In the genomic region with DNA sequence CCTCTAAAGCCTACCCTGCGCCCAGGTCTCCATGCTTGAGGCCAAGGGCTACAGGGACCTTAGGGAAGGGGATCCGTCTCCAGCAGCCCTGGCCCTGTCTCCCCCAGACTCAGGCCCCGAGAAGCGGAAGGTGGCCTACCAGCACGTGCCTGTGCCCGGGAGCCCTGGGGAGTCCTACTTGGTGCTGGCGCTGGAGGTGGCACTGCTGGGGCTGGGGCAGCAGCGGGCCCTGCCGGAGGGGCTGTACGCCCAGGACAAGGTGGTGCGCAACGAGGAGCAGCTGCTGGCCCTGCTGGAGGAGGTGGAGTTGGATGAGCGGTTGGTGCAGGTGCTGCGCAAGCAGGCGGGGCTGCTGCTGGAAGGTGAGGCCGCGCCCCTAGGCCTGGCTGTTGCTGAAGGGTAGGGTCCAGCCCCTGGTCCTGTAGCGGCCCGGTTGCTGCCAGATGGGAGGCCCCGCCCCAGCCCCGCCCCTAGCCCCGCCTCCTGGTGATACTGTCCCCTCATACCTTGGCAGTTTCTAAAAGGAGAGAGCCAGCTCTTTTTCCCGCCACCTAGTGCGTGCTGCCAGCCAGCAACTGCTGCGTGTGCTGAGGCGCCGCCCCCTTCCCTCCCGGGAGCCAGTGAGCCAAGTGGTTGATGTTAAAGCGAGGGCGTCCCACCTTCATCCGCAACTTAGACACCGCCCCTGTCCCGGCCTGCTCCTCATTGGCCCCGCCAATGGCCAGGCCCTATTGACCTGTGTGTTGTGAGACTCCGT, we compare ENCODE assay signal across 9 cellular contexts. TPM values are rescaled to one million over a fixed set of nuclear protein-coding genes. Genes with fewer than 3 reads are reported as not detected.
A peak's percentile ranks its signal among the peaks of the same experiment; 100 is the strongest.
DNase-seq lines count a peak whose midpoint lies in the region; ATAC-seq and TF ChIP-seq lines count a peak whose summit lies in the region.
"Had no signal": no experiment of that assay in that cellular context is flagged by ENCODE, and none has a peak within 500 bp of the region (broad histone marks: within the 10 kb centered on the region; RNA-seq: fewer than 3 reads in every experiment).

No MANE protein-coding gene starts in this region.

- H3K36me3 ChIP-seq in BLaER1 (peaks cover 78% of the 10 kb centered on the region), left lung (peaks cover 0 to 52% of the 10 kb centered on the region in 2 donors)

- no peaks in the 10 kb centered on the region for H3K4me1 Mint-ChIP-seq in activated T-cell treated with anti-CD3 and anti-CD28 coated beads, Interleukin-2, amount 50 U/mL, for 4 hours (ENCODE audit: low read depth)

- no peaks in the 10 kb centered on the region for H4K20me1 ChIP-seq in BLaER1

- peak overlapping the region; percentile 63 for H3K4me2 ChIP-seq in BLaER1

- no peaks in the 10 kb centered on the region for H3K9me3 Mint-ChIP-seq in activated T-cell treated with anti-CD3 and anti-CD28 coated beads, Interleukin-2, amount 50 U/mL, for 4 hours

- H3K27ac ChIP-seq in BLaER1 (peak overlapping the region; percentile 27; the same call in 1 of the 2 replicates), left lung (peak overlapping the region in 1 of 2 donors; percentile 41)

- TF ChIP-seq CTCF in left lung (IDR thresholded peaks at IDR 0.05): no peak

- peak; percentile 69 to 87 for ATAC-seq in activated T-cell treated with anti-CD3 and anti-CD28 coated beads, Interleukin-2, amount 50 U/mL, for 4 hours
- ATAC-seq in left lung (peak; percentile 94), HG03520 (IDR thresholded peaks at IDR 0.05; ENCODE audit: unreplicated experiment) (no peak), HG02885 (IDR thresholded peaks at IDR 0.05; ENCODE audit: poor library complexity, unreplicated experiment) (no peak), GM21526 (IDR thresholded peaks at IDR 0.05; ENCODE audit: low FRiP score, unreplicated experiment) (no peak)

- peak; percentile 85 for DNase-seq in HT-29 (ENCODE audit: low spot score)
- DNase-seq in activated T-cell treated with anti-CD3 and anti-CD28 coated beads, Interleukin-2, amount 50 U/mL, for 4 hours: peak; percentile 40
- peak; percentile 84 to 91 for DNase-seq in left lung
- no peak for DNase-seq in SHP77 treated with DMSO at 0.1 percent for 48 hours (lab: John Stamatoyannopoulos, UW)

- no peaks in the 10 kb centered on the region for H3K27me3 Mint-ChIP-seq in activated T-cell treated with anti-CD3 and anti-CD28 coated beads, Interleukin-2, amount 50 U/mL, for 4 hours (ENCODE audit: low read depth)

- intact Hi-C loops in left lung (cut with DNase I): no loop called here

- no peak overlapping the region for H3K4me3 Mint-ChIP-seq in activated T-cell treated with anti-CD3 and anti-CD28 coated beads, Interleukin-2, amount 50 U/mL, for 4 hours

- no peak overlapping the region for H3K9ac ChIP-seq in BLaER1

- H3K27me3 ChIP-seq in BLaER1 (no peaks in the 10 kb centered on the region), left lung (no peaks in the 10 kb centered on the region)

- H3K4me3 ChIP-seq in BLaER1 (no peak overlapping the region; the same call in 1 of the 2 replicates), left lung (peak overlapping the region in 1 of 2 donors; percentile 33)

- H3K9me3 ChIP-seq in BLaER1 (no peaks in the 10 kb centered on the region), left lung (no peaks in the 10 kb centered on the region)

- peaks cover 23% of the 10 kb centered on the region for H3K4me1 ChIP-seq in BLaER1
- peaks cover 0 to 3% of the 10 kb centered on the region in 2 donors for H3K4me1 ChIP-seq in left lung

- peaks cover 4% of the 10 kb centered on the region for H3K36me3 Mint-ChIP-seq in activated T-cell treated with anti-CD3 and anti-CD28 coated beads, Interleukin-2, amount 50 U/mL, for 4 hours (ENCODE audit: insufficient read depth)

RNA-seq across cellular contexts. Expression of a gene that starts 22.6 kb away (rescaled TPM):
- 4.3 and 4.4 TPM in 2 replicates for total RNA-seq in HT-29 (2014; rRNA removed; shearing (Covaris generic))
- 1 to 10 TPM; 3.2 to 5.0 (median 3.7) TPM for total RNA-seq in activated T-cell treated with anti-CD3 and anti-CD28 coated beads, Interleukin-2, amount 50 U/mL, for 4 hours
- 10 to 100 TPM in 1 of 2 donors, 1 to 10 TPM in 1; 6.6 to 14.3 TPM for total RNA-seq in left lung

RNA-seq across cellular contexts. Expression of a gene that starts 43.5 kb away (rescaled TPM):
- 115 and 182 TPM in 2 replicates for total RNA-seq in HT-29 (2014; rRNA removed; shearing (Covaris generic))
- 100 to 1,000 TPM; 158 to 181 (median 167) TPM for total RNA-seq in activated T-cell treated with anti-CD3 and anti-CD28 coated beads, Interleukin-2, amount 50 U/mL, for 4 hours
- 10 to 100 TPM; 64.8 to 77.0 TPM for total RNA-seq in left lung

RNA-seq across cellular contexts. Expression of a gene that starts 53.5 kb away (rescaled TPM):
- total RNA-seq in HT-29 (2014; rRNA removed; shearing (Covaris generic)): 21.9 and 22.2 TPM in 2 replicates
- total RNA-seq in activated T-cell treated with anti-CD3 and anti-CD28 coated beads, Interleukin-2, amount 50 U/mL, for 4 hours: 10 to 100 TPM; 27.1 to 48.8 (median 33.7) TPM
- 10 to 100 TPM; 29.0 TPM for total RNA-seq in left lung

RNA-seq across cellular contexts. Expression of a gene that starts 59.1 kb away (rescaled TPM):
- not detected in 2 replicates for total RNA-seq in HT-29 (2014; rRNA removed; shearing (Covaris generic))
- total RNA-seq in activated T-cell treated with anti-CD3 and anti-CD28 coated beads, Interleukin-2, amount 50 U/mL, for 4 hours: under 1 TPM in 1 of 3 donors, not detected in 2; 0.52 TPM
- total RNA-seq in left lung: 1 to 10 TPM in 1 of 2 donors, under 1 TPM in 1; 0.89 to 1.8 TPM
- total RNA-seq: NCI-H460 had no signal

Comparison
In these comparisons a context has a peak if more than half of its experiments do, and no peak if none do; other contexts are left out.
1. ATAC-seq: peak in activated T-cell treated with anti-CD3 and anti-CD28 coated beads, Interleukin-2, amount 50 U/mL, for 4 hours (2 of 2) and left lung (single experiment); none in HG03520 (single experiment), HG02885 (single experiment) and GM21526 (single experiment).